9 cellular contexts compared by ENCODE assay signal in the genomic region with DNA sequence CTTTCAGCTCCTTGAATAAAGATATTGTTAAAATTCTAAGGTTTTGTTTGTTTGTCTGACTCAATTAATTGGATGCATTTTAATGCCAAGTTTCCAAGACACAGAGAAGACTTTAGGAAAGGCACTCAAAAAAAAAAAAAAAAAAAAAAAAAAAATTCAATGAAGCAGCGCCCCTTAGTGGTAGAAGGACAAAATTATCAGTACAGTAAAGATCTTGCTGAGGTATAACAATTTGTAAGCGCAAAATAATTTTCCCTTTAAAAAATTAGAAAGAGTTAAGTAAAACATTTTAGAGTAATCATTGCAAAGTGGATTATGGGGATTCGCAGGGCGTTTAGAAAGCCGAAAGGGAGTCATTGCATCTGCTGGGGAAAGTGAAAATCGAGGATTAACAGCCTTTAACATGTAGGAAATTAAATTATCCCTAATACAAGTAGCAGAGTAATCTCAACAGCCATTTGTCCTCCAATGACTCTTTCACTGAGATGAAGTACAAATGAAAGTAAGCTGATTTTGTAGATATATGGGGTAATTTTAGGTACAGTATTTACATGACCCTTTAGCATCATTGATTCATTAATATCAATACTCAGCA. TPM values are rescaled to one million over a fixed set of nuclear protein-coding genes. Genes with fewer than 3 reads are reported as not detected.
DNase-seq lines count a peak whose midpoint lies in the region; ATAC-seq and TF ChIP-seq lines count a peak whose summit lies in the region.
"Had no signal": no experiment of that assay in that cellular context is flagged by ENCODE, and none has a peak within 500 bp of the region (broad histone marks: within the 10 kb centered on the region; RNA-seq: fewer than 3 reads in every experiment).

No MANE protein-coding gene starts in this region.

- H3K79me2 ChIP-seq in Loucy (ENCODE audit: insufficient read depth, low read length): peaks cover 8% of the 10 kb centered on the region

- DNase-seq in ELR (ENCODE audit: low read depth) (peak; percentile 46), adipocyte (ENCODE audit: low read depth) (peak; percentile 68), kidney tubule cell (ENCODE audit: low spot score) (peak; percentile 56)
- DNase-seq in activated CD8-positive, alpha-beta memory T cell treated with anti-CD3 and anti-CD28 coated beads, Interleukin-2, amount 50 U/mL, for 48 hours: no peak
- DNase-seq in activated CD4-positive, alpha-beta memory T cell treated with anti-CD3 and anti-CD28 coated beads, Interleukin-2, amount 10 ng/mL, durations not matched to agents 7 days and 5 days: no peak

- no peaks in the 10 kb centered on the region for H3K27me3 Mint-ChIP-seq in activated CD4-positive, alpha-beta memory T cell treated with anti-CD3 and anti-CD28 coated beads, Interleukin-2, amount 10 ng/mL, durations not matched to agents 7 days and 5 days

- no peaks in the 10 kb centered on the region for H3F3A ChIP-seq in Loucy (ENCODE audit: low read depth)

- POLR2A ChIA-PET in activated CD4-positive, alpha-beta memory T cell treated with anti-CD3 and anti-CD28 coated beads, Interleukin-2, amount 10 ng/mL, durations not matched to agents 7 days and 5 days (lab: Charles Lee): interaction anchor here (1.0 kb wide), 1 partner anchor 218 kb away, joined by 3 read pairs; a partner anchor contains a TSS

- H3K9ac ChIP-seq in Loucy (ENCODE audit: low read depth, low read length, poor library complexity, severe bottlenecking): no peak overlapping the region
- no peak overlapping the region for H3K9ac ChIP-seq in adipocyte (ENCODE audit: low read length)

- H3K4me3 Mint-ChIP-seq in activated CD4-positive, alpha-beta memory T cell treated with anti-CD3 and anti-CD28 coated beads, Interleukin-2, amount 10 ng/mL, durations not matched to agents 7 days and 5 days: no peak overlapping the region
- H3K4me3 Mint-ChIP-seq: T-helper 1 cell treated with Interleukin-12 subunit alpha and Interleukin-12 subunit beta and Interleukin-4 antibody, amounts not matched to agents 30 μg/mL and 1 μg/mL, for 36 hours had no signal

- H3K4me1 Mint-ChIP-seq in activated CD4-positive, alpha-beta memory T cell treated with anti-CD3 and anti-CD28 coated beads, Interleukin-2, amount 10 ng/mL, durations not matched to agents 7 days and 5 days: peaks cover 29% of the 10 kb centered on the region

- H2AFZ ChIP-seq in Loucy (ENCODE audit: low read length): no peak overlapping the region

- no peak overlapping the region for H3K27ac Mint-ChIP-seq in activated CD4-positive, alpha-beta memory T cell treated with anti-CD3 and anti-CD28 coated beads, Interleukin-2, amount 10 ng/mL, durations not matched to agents 7 days and 5 days
- H3K27ac Mint-ChIP-seq: T-helper 1 cell treated with Interleukin-12 subunit alpha and Interleukin-12 subunit beta and Interleukin-4 antibody, amounts not matched to agents 30 μg/mL and 1 μg/mL, for 36 hours had no signal

- no peaks in the 10 kb centered on the region for H3K27me3 ChIP-seq in Loucy (ENCODE audit: insufficient read depth, low read length, poor library complexity, severe bottlenecking)
- H3K27me3 ChIP-seq in adipocyte (replicated peaks; ENCODE audit: control insufficient read depth, insufficient read depth, low read length): peaks cover under 1% of the 10 kb centered on the region

- H3K4me2 ChIP-seq in Loucy (ENCODE audit: low read depth, low read length, poor library complexity, severe bottlenecking): no peak overlapping the region

- H3K9me2 ChIP-seq in Loucy (replicated peaks; ENCODE audit: low read depth, low read length): no peaks in the 10 kb centered on the region

- H3K4me1 ChIP-seq in Loucy (ENCODE audit: insufficient read depth, low read length, poor library complexity, severe bottlenecking) (peaks cover 19% of the 10 kb centered on the region), adipocyte (ENCODE audit: control insufficient read depth, insufficient read depth, low read length) (peaks cover 2% of the 10 kb centered on the region)

- H3K9me3 ChIP-seq in Loucy (ENCODE audit: insufficient read depth, low read depth, low read length): no peaks in the 10 kb centered on the region
- H3K9me3 ChIP-seq in adipocyte (ENCODE audit: control insufficient read depth, low read length): no peaks in the 10 kb centered on the region

- CTCF ChIA-PET in activated CD4-positive, alpha-beta memory T cell treated with anti-CD3 and anti-CD28 coated beads, Interleukin-2, amount 10 ng/mL, durations not matched to agents 7 days and 5 days (lab: Charles Lee): interaction anchor here (0.8 to 1.3 kb wide), 4 partner anchors 10 to 210 kb away, joined by 3 read pairs; a partner anchor contains a TSS

- H3K4me3 ChIP-seq in Loucy (ENCODE audit: low read length, poor library complexity, severe bottlenecking): no peak overlapping the region
- H3K4me3 ChIP-seq in adipocyte (ENCODE audit: low read length): no peak overlapping the region

- no peaks in the 10 kb centered on the region for H4K20me1 ChIP-seq in Loucy (ENCODE audit: insufficient read depth, low read length, poor library complexity, severe bottlenecking)

- no peaks in the 10 kb centered on the region for H3K9me3 Mint-ChIP-seq in activated CD4-positive, alpha-beta memory T cell treated with anti-CD3 and anti-CD28 coated beads, Interleukin-2, amount 10 ng/mL, durations not matched to agents 7 days and 5 days
- H3K9me3 Mint-ChIP-seq: T-helper 1 cell treated with Interleukin-12 subunit alpha and Interleukin-12 subunit beta and Interleukin-4 antibody, amounts not matched to agents 30 μg/mL and 1 μg/mL, for 36 hours had no signal

- ATAC-seq in activated CD4-positive, CD25-positive, alpha-beta regulatory T cell treated with anti-CD3 and anti-CD28 coated beads, Interleukin-2, amount 50 U/mL, for 24 hours: no peak
- ATAC-seq in HG02759 (IDR thresholded peaks at IDR 0.05; ENCODE audit: unreplicated experiment): no peak

- TF ChIP-seq CTCF in Loucy (conservative IDR thresholded peaks at IDR 0.05; ENCODE audit: low read length): peak; percentile 49

- H3K36me3 Mint-ChIP-seq in activated CD4-positive, alpha-beta memory T cell treated with anti-CD3 and anti-CD28 coated beads, Interleukin-2, amount 10 ng/mL, durations not matched to agents 7 days and 5 days (ENCODE audit: low read depth): no peaks in the 10 kb centered on the region

- H3K36me3 ChIP-seq in Loucy (ENCODE audit: insufficient read depth, low read length) (no peaks in the 10 kb centered on the region), adipocyte (ENCODE audit: control insufficient read depth, insufficient read depth, low read length, severe bottlenecking) (no peaks in the 10 kb centered on the region)

RNA-seq across cellular contexts. Expression of a gene that starts 5.8 kb away (rescaled TPM):
- 10 to 100 TPM; 24.0 to 24.9 TPM for total RNA-seq in activated CD4-positive, alpha-beta memory T cell treated with anti-CD3 and anti-CD28 coated beads, Interleukin-2, amount 10 ng/mL, durations not matched to agents 7 days and 5 days

RNA-seq across cellular contexts. Expression of a gene that starts 34.0 kb away (rescaled TPM):
- total RNA-seq in activated CD4-positive, alpha-beta memory T cell treated with anti-CD3 and anti-CD28 coated beads, Interleukin-2, amount 10 ng/mL, durations not matched to agents 7 days and 5 days: not detected

Comparison
In these comparisons a context has a peak if more than half of its experiments do, and no peak if none do; other contexts are left out.
1. DNase-seq: peak in ELR (single experiment), adipocyte (single experiment) and kidney tubule cell (single experiment); none in activated CD8-positive, alpha-beta memory T cell treated with anti-CD3 and anti-CD28 coated beads, Interleukin-2, amount 50 U/mL, for 48 hours (single experiment) and activated CD4-positive, alpha-beta memory T cell treated with anti-CD3 and anti-CD28 coated beads, Interleukin-2, amount 10 ng/mL, durations not matched to agents 7 days and 5 days (single experiment).